In the genomic region with DNA sequence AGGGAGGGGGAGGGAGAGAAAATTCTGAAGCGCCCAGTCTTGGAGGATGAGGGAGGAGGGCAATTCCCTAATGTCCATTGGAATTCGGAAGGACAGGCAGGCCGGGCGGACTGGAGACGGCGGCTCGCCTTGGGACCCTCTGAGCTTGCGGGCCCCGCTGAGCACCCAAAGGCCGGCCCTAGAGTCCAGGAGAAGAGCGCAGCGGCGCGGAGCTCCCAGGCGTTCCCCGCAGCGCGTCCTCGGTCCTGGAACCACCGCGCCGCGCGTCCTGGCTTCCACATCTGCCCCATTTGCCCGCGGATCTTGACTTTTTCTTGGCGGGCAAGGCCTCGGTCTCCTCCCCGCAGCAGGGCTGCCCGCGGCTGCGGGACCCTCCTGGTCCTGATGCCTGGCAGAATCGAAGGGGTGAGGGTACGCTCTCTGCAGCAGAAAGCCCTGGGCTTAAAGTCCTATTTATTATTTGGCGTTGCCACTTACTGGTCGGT, we compare ENCODE assay signal across 9 cellular contexts. TPM values are rescaled to one million over a fixed set of nuclear protein-coding genes. Genes with fewer than 3 reads are reported as not detected.
DNase-seq lines count a peak whose midpoint lies in the region; ATAC-seq and TF ChIP-seq lines count a peak whose summit lies in the region.
"Had no signal": no experiment of that assay in that cellular context is flagged by ENCODE, and none has a peak within 500 bp of the region (broad histone marks: within the 10 kb centered on the region; RNA-seq: fewer than 3 reads in every experiment).

No MANE protein-coding gene starts in this region.

- CTCF ChIA-PET in mammary epithelial cell (lab: Charles Lee; ENCODE audit: low non-redundant PET), result interaction anchor here (0.6 to 1.2 kb wide), 2 partner anchors 12 to 39 kb away, joined by 3 to 4 read pairs; no protein-coding TSS in a partner anchor

- H3K4me2 ChIP-seq in mammary epithelial cell (ENCODE audit: insufficient read depth, low read depth, low read length), result peak overlapping the region; percentile 99

- peaks cover 6% of the 10 kb centered on the region for H3K9me3 ChIP-seq in mammary epithelial cell (replicated peaks; ENCODE audit: insufficient read depth, low read length)
- no peaks in the 10 kb centered on the region for H3K9me3 ChIP-seq in right lobe of liver
- peaks cover 4 to 8% (median 6%) of the 10 kb centered on the region in 4 donors for H3K9me3 ChIP-seq in stomach

- TF ChIP-seq POLR2A in right lobe of liver (IDR thresholded peaks at IDR 0.05), result no peak
- TF ChIP-seq POLR2A in stomach (IDR thresholded peaks at IDR 0.05), result no peak

- 9% methylated on average over 13 of the region's 36 CpGs for WGBS in mammary epithelial cell (ENCODE audit: low coverage, missing lambda C conversion rate)
- 8% methylated on average over 21 of the region's 36 CpGs for WGBS in right lobe of liver (ENCODE audit: insufficient coverage, low coverage, low lambda C conversion rate, missing lambda C conversion rate)
- WGBS in stomach, 5 donors, result 2 to 5% (median 3%) methylated on average over 22 to 36 of the region's 36 CpGs

- H3K9ac ChIP-seq in mammary epithelial cell (ENCODE audit: insufficient read depth, low read length), result no peak overlapping the region

- no peaks in the 10 kb centered on the region for H3K36me3 ChIP-seq in mammary epithelial cell (ENCODE audit: insufficient read depth, low read length)
- H3K36me3 ChIP-seq in right lobe of liver, result no peaks in the 10 kb centered on the region
- peaks cover 0 to 3% (median 0%) of the 10 kb centered on the region in 4 donors for H3K36me3 ChIP-seq in stomach

- DNase-seq in HT-29 (ENCODE audit: low spot score) (peak; percentile 30), mammary epithelial cell (no peak), right lobe of liver (peak in 1 of 3 donors; percentile 34), stomach (no peak), mucosa of gallbladder (ENCODE audit: low spot score) (no peak), NCI-H226 (no peak)
- no peak for DNase-seq in activated effector memory CD4-positive, alpha-beta T cell treated with anti-CD3 and anti-CD28 coated beads, Interleukin-2, amount 50 U/mL, for 16 hours
- DNase-seq: Karpas-422 had no signal

- no peak for TF ChIP-seq EP300 in stomach (IDR thresholded peaks at IDR 0.05)

- H4K20me1 ChIP-seq in mammary epithelial cell (ENCODE audit: insufficient read depth, low read length), result no peaks in the 10 kb centered on the region

- ATAC-seq in right lobe of liver (peak in 3 of 4 donors; percentile 6 to 15 (median 12)), HG03175 (IDR thresholded peaks at IDR 0.05; ENCODE audit: unreplicated experiment) (no peak)

- H3K27ac ChIP-seq in mammary epithelial cell (ENCODE audit: insufficient read depth, low read depth, low read length), result no peak overlapping the region
- H3K27ac ChIP-seq in right lobe of liver, result peak overlapping the region in 2 of 3 donors; percentile 2 to 96
- H3K27ac ChIP-seq in stomach, result peak overlapping the region; percentile 88 to 95 (median 92)

- H3K4me1 ChIP-seq in mammary epithelial cell (ENCODE audit: insufficient read depth, low read length), result peaks cover 37% of the 10 kb centered on the region
- peaks cover 0 to 33% (median 10%) of the 10 kb centered on the region in 4 donors for H3K4me1 ChIP-seq in right lobe of liver
- H3K4me1 ChIP-seq in stomach, result peaks cover 21 to 58% (median 51%) of the 10 kb centered on the region in 4 donors

- intact Hi-C loops in mammary epithelial cell (cut with micrococcal nuclease), result loop anchor here (1.0 to 10.0 kb wide), 2 partner anchors 11 to 192 kb away; no protein-coding TSS in a partner anchor
- intact Hi-C loops in right lobe of liver (cut with DNase I), result no loop called here
- intact Hi-C loops in stomach (cut with DNase I; ENCODE audit: low total_unique reads), result no loop called here

- TF ChIP-seq CTCF in mammary epithelial cell (conservative IDR thresholded peaks at IDR 0.05 in 1 of 2, IDR thresholded peaks at IDR 0.05 in 1 of 2; ENCODE audit: extremely low read depth in 1 of 2, insufficient read depth in 1 of 2, low read depth in 1 of 2, low read length in 2 of 2), result no peak
- TF ChIP-seq CTCF in right lobe of liver (IDR thresholded peaks at IDR 0.05), result no peak
- no peak for TF ChIP-seq CTCF in stomach (IDR thresholded peaks at IDR 0.05)

- H3K27me3 ChIP-seq in mammary epithelial cell (ENCODE audit: insufficient read depth, low read length) (no peaks in the 10 kb centered on the region), right lobe of liver (no peaks in the 10 kb centered on the region), stomach (peaks cover 0 to 51% (median 18%) of the 10 kb centered on the region in 3 donors)

- peaks cover 3% of the 10 kb centered on the region for H3K79me2 ChIP-seq in mammary epithelial cell (ENCODE audit: insufficient read depth, low read length)

- dilution Hi-C loops in mammary epithelial cell (cut with HindIII; ENCODE audit: low sequenced_read_pairs), result no loop called here

- peak overlapping the region; percentile 90 for H2AFZ ChIP-seq in mammary epithelial cell (ENCODE audit: low read depth, low read length)

- in situ Hi-C loops in mammary epithelial cell (cut with MboI; ENCODE audit: low sequenced_read_pairs in 2 of 2), result no loop called here

- BruUV-seq in mammary epithelial cell (replicated peaks; lab: Mats Ljungman, UMichigan), result no TSS peak

- H3K4me3 ChIP-seq in mammary epithelial cell (replicated peaks in 1 of 3; ENCODE audit: insufficient read depth in 1 of 3, low read depth in 2 of 3, low read length in 3 of 3) (peak overlapping the region; percentile 48 to 72 (median 67)), right lobe of liver (peak overlapping the region; percentile 57 to 91 (median 86)), stomach (peak overlapping the region; percentile 53 to 69 (median 68))

RNA-seq across cellular contexts. Expression of gene MLPH, which starts 0.7 kb away (rescaled TPM):
- 66.1 and 67.8 TPM in 2 replicates for total RNA-seq in HT-29 (2014; rRNA removed; shearing (Covaris generic))
- total RNA-seq in mammary epithelial cell (1 to 10 TPM; 2.8 to 7.2 TPM), right lobe of liver (10 to 100 TPM; 20.8 to 52.8 (median 35.1) TPM), stomach (100 to 1,000 TPM; 182 to 657 (median 436) TPM), mucosa of gallbladder (222 TPM)
- polyA plus RNA-seq in mammary epithelial cell (16.1 TPM), stomach (100 to 1,000 TPM in 1 of 3 donors, 10 to 100 TPM in 2; 61.3 to 308 (median 72.6) TPM)
- polyA minus RNA-seq in mammary epithelial cell, result 24.1 TPM
